Comparison of ENCODE assay signal across 8 cellular contexts in the genomic region with DNA sequence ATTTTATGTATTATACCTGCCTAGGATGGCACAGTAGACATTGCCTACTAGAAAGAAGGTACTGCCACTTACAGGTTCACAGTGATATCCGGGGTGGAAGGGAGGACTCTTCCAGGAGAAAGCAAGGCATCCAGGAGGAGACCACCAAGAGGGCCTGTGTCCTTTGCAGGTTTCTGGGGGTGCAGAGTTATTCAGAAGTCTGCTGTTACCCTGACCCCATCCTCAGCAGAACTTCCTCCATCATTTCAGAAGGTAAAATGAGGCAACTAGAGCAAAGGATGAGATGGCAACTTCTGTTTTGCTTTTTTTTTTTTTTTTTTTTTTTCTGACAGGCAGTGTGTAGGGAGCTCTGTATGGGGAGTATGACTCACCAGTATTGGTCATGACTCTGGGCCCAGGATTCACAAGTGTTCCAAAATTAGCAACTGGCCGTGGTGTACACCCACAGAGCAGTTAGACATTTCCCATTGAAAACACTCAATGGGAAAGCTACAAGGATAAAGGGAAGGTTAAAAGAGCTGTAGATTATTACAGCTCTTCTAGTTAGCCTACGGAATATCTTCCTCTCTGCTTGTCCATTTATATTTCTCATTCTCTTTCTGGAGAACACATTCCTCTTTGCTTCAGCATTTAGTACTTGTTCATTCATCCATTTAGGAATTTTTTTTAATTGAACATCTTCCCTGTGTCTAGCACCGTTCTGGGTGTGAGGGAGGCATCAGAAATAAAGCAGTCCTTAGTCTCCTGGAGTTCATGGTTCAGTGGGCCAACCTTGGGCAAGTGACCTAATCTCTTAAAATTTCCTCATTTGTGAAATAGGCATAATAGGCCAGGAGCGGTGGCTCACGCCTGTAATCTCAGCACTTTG. TPM values are rescaled to one million over a fixed set of nuclear protein-coding genes. Genes with fewer than 3 reads are reported as not detected.
A peak's percentile ranks its signal among the peaks of the same experiment; 100 is the strongest.
DNase-seq lines count a peak whose midpoint lies in the region; ATAC-seq lines count a peak whose summit lies in the region.

No MANE protein-coding gene starts in this region.

- peak; percentile 93 for DNase-seq in GM03348 (ENCODE audit: low spot score)
- DNase-seq in Kasumi-1 (lab: John Stamatoyannopoulos, UW) = peak; percentile 85 to 87
- DNase-seq in activated T-cell treated with anti-CD3 and anti-CD28 coated beads, Interleukin-2, amount 50 U/mL, for 48 hours = peak; percentile 35 to 38
- peak; percentile 54 for DNase-seq in left cardiac atrium
- peak; percentile 13 to 18 for DNase-seq in stimulated activated CD8-positive, alpha-beta memory T cell treated with anti-CD3 and anti-CD28 coated beads, Interleukin-15, amount 100 ng/mL, for 48 hours (ENCODE audit: low read depth in 2 of 2)
- DNase-seq in activated effector memory CD4-positive, alpha-beta T cell treated with anti-CD3 and anti-CD28 coated beads, Interleukin-2, amount 50 U/mL, for 16 hours = no peak
- DNase-seq in OCI-M2 (lab: John Stamatoyannopoulos, UW; ENCODE audit: unreplicated experiment) = no peak

- ATAC-seq in GM21619 (IDR thresholded peaks at IDR 0.05; ENCODE audit: unreplicated experiment) (peak; percentile 53), left cardiac atrium (peak; percentile 97 to 99)

- intact Hi-C loops in left cardiac atrium (cut with DNase I) = loop anchor here in 1 of 2 donors (5.0 kb wide), 1 partner anchor 53 kb away; a partner anchor contains a TSS

RNA-seq across cellular contexts. Expression of a gene that starts 50.5 kb away (rescaled TPM):
- total RNA-seq in left cardiac atrium = 10 to 100 TPM; 68.4 to 69.0 TPM

Comparison
In these comparisons a context has a peak if more than half of its experiments do, and no peak if none do; other contexts are left out.
1. DNase-seq: peak in GM03348 (single experiment), Kasumi-1 (2 of 2), activated T-cell treated with anti-CD3 and anti-CD28 coated beads, Interleukin-2, amount 50 U/mL, for 48 hours (2 of 2), left cardiac atrium (single experiment) and stimulated activated CD8-positive, alpha-beta memory T cell treated with anti-CD3 and anti-CD28 coated beads, Interleukin-15, amount 100 ng/mL, for 48 hours (2 of 2); none in activated effector memory CD4-positive, alpha-beta T cell treated with anti-CD3 and anti-CD28 coated beads, Interleukin-2, amount 50 U/mL, for 16 hours (single experiment) and OCI-M2 (single experiment).